ENCODE assay signal across 8 cellular contexts in the genomic region with DNA sequence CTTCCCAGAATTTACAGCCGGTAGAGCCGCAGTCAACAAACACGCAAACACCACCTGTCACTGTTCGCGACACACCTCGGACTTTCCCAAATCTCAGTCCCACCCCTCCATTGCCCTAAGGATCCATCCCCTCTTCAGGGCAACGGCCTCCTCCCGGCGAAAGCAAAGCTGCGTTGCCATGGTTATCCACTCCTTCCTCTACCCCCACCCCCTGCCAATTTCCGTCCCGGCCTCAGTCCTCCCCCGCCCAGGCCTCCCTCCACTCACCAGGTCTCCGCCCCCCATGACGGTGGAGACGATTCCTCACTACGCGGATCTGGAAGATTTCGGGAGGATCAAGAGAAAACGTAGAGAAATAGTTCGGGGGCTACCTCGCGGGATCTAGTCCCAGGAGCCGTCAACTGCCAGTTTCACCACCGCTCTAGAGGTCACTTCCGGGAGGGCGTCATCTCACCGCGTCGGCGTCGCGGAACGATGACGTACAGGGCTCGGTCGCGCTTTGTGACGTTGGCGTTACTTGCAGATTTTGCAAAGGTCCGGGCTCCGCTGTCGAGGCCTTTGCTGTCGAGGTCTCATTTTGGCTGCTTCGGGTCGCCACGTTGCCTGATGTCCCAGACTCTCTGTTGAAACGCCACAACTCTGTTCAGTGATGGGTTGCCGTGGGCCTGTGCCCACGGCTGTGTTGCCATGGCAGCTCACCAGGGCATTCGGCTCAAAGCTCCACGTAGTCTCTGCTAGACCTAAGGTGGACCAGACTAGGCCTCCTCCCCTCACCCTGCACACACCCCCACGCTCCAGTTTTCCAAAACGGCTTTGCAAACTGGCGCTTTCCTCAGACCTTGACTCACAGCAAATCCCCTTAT. TPM values are rescaled to one million over a fixed set of nuclear protein-coding genes. Genes with fewer than 3 reads are reported as not detected.
DNase-seq lines count a peak whose midpoint lies in the region; ATAC-seq and TF ChIP-seq lines count a peak whose summit lies in the region.

A gene (minus strand): TSS at position 423 of the 863 bp plus-strand sequence. CDS start 138 bp downstream, at position 285.

- DNase-seq in NCI-H1694 treated with DMSO at 0.1 percent for 48 hours (lab: John Stamatoyannopoulos, UW): peak; percentile 94
- DNase-seq in amniotic stem cell (lab: John Stamatoyannopoulos, UW): peak; percentile 64
- DNase-seq in left ventricle myocardium inferior: peak; percentile 96
- DNase-seq in progenitor cell of endocrine pancreas (ENCODE audit: low spot score, unreplicated experiment): peak; percentile 97
- peak; percentile 96 for DNase-seq in upper lobe of right lung

- peak within 1 kb of the TSS; percentile 84 for H3K4me3 ChIP-seq in GM12875 (ENCODE audit: low read depth, low read length)
- peak within 1 kb of the TSS; percentile 77 for H3K4me3 ChIP-seq in left ventricle myocardium inferior
- H3K4me3 ChIP-seq in upper lobe of right lung: peak within 1 kb of the TSS; percentile 84

- peaks cover 28% of the 10 kb centered on the region for H3K4me1 Mint-ChIP-seq in T-helper 1 cell treated with Interleukin-12 subunit alpha and Interleukin-12 subunit beta and Interleukin-4 antibody, amounts not matched to agents 30 μg/mL and 1 μg/mL, for 36 hours (ENCODE audit: low read depth)
- H3K4me1 Mint-ChIP-seq in progenitor cell of endocrine pancreas (ENCODE audit: low read depth): peaks cover 16% of the 10 kb centered on the region

- H3K4me1 ChIP-seq in left ventricle myocardium inferior (peaks cover 25% of the 10 kb centered on the region), upper lobe of right lung (peaks cover 18% of the 10 kb centered on the region)

- intact Hi-C loops in left ventricle myocardium inferior (cut with micrococcal nuclease): no loop called here
- intact Hi-C loops in upper lobe of right lung (cut with DNase I): no loop called here

- no peaks in the 10 kb centered on the region for H3K9me3 ChIP-seq in left ventricle myocardium inferior (replicated peaks)
- H3K9me3 ChIP-seq in upper lobe of right lung: no peaks in the 10 kb centered on the region

- H3K9me3 Mint-ChIP-seq in T-helper 1 cell treated with Interleukin-12 subunit alpha and Interleukin-12 subunit beta and Interleukin-4 antibody, amounts not matched to agents 30 μg/mL and 1 μg/mL, for 36 hours: no peaks in the 10 kb centered on the region
- H3K9me3 Mint-ChIP-seq in progenitor cell of endocrine pancreas (ENCODE audit: low read depth): no peaks in the 10 kb centered on the region

- peak within 1 kb of the TSS; percentile 98 for H3K27ac Mint-ChIP-seq in T-helper 1 cell treated with Interleukin-12 subunit alpha and Interleukin-12 subunit beta and Interleukin-4 antibody, amounts not matched to agents 30 μg/mL and 1 μg/mL, for 36 hours
- H3K27ac Mint-ChIP-seq in progenitor cell of endocrine pancreas: peak within 1 kb of the TSS; percentile 100

- ATAC-seq in HG02852 (IDR thresholded peaks at IDR 0.05; ENCODE audit: unreplicated experiment) (peak; percentile 82), upper lobe of right lung (peak; percentile 94)

- peak within 1 kb of the TSS; percentile 98 for H3K4me3 Mint-ChIP-seq in T-helper 1 cell treated with Interleukin-12 subunit alpha and Interleukin-12 subunit beta and Interleukin-4 antibody, amounts not matched to agents 30 μg/mL and 1 μg/mL, for 36 hours
- peak within 1 kb of the TSS; percentile 99 for H3K4me3 Mint-ChIP-seq in progenitor cell of endocrine pancreas (ENCODE audit: low read depth)

- H3K27me3 ChIP-seq in left ventricle myocardium inferior (ENCODE audit: low read depth): no peaks in the 10 kb centered on the region
- no peaks in the 10 kb centered on the region for H3K27me3 ChIP-seq in upper lobe of right lung

- H3K36me3 ChIP-seq in left ventricle myocardium inferior (peaks cover 24% of the 10 kb centered on the region), upper lobe of right lung (peaks cover 18% of the 10 kb centered on the region)

- no peaks in the 10 kb centered on the region for H3K27me3 Mint-ChIP-seq in T-helper 1 cell treated with Interleukin-12 subunit alpha and Interleukin-12 subunit beta and Interleukin-4 antibody, amounts not matched to agents 30 μg/mL and 1 μg/mL, for 36 hours (ENCODE audit: low read depth)
- H3K27me3 Mint-ChIP-seq in progenitor cell of endocrine pancreas: peaks cover 3% of the 10 kb centered on the region

- H3K36me3 Mint-ChIP-seq in T-helper 1 cell treated with Interleukin-12 subunit alpha and Interleukin-12 subunit beta and Interleukin-4 antibody, amounts not matched to agents 30 μg/mL and 1 μg/mL, for 36 hours (ENCODE audit: low read depth): peaks cover 21% of the 10 kb centered on the region
- H3K36me3 Mint-ChIP-seq in progenitor cell of endocrine pancreas (ENCODE audit: insufficient read depth): peaks cover 5% of the 10 kb centered on the region

- H3K27ac ChIP-seq in left ventricle myocardium inferior (replicated peaks): peak within 1 kb of the TSS; percentile 98
- peak within 1 kb of the TSS; percentile 99 for H3K27ac ChIP-seq in upper lobe of right lung

- no peak for TF ChIP-seq CTCF in GM12875 (IDR thresholded peaks at IDR 0.05; ENCODE audit: borderline replicate concordance, insufficient read depth, low read depth, low read length)
- no peak for TF ChIP-seq CTCF in left ventricle myocardium inferior (IDR thresholded peaks at IDR 0.05; ENCODE audit: borderline replicate concordance)
- no peak for TF ChIP-seq CTCF in progenitor cell of endocrine pancreas (IDR thresholded peaks at IDR 0.05; ENCODE audit: unreplicated experiment)
- no peak for TF ChIP-seq CTCF in upper lobe of right lung (IDR thresholded peaks at IDR 0.05)

RNA-seq across cellular contexts. Expression of the gene that starts here (rescaled TPM):
- total RNA-seq in left ventricle myocardium inferior (8.7 TPM), progenitor cell of endocrine pancreas (17.1 and 19.9 TPM in 2 replicates), upper lobe of right lung (22.2 TPM)

Comparison
In these comparisons a context has a peak if more than half of its experiments do, and no peak if none do; other contexts are left out.
1. Peak in every context shown above with its lines: DNase-seq, ATAC-seq, H3K4me3 ChIP-seq and H3K27ac ChIP-seq.